ENCODE assay signal across 17 cellular contexts in genomic region chr21:38439957-38440356, GRCh38. TPM values are rescaled to one million over a fixed set of nuclear protein-coding genes. Genes with fewer than 3 reads are reported as not detected.
DNase-seq lines count a peak whose midpoint lies in the region; ATAC-seq and TF ChIP-seq lines count a peak whose summit lies in the region.
"Had no signal": no experiment of that assay in that cellular context is flagged by ENCODE, and none has a peak within 500 bp of the region (broad histone marks: within the 10 kb centered on the region; RNA-seq: fewer than 3 reads in every experiment).

No MANE protein-coding gene starts in this region.

- no peak overlapping the region for H3K27ac ChIP-seq in lower lobe of right lung
- H3K27ac ChIP-seq: dorsolateral prefrontal cortex, prostate gland had no signal

- no peak overlapping the region for H3K4me3 ChIP-seq in NT2/D1 (ENCODE audit: insufficient read length, low read depth)
- H3K4me3 ChIP-seq in lower lobe of right lung, result no peak overlapping the region
- H3K4me3 ChIP-seq: dorsolateral prefrontal cortex, prostate gland had no signal

- ATAC-seq in lower lobe of right lung (peak; percentile 53 to 65), GM21737 (IDR thresholded peaks at IDR 0.05; ENCODE audit: unreplicated experiment) (no peak), GM18505 (IDR thresholded peaks at IDR 0.05; ENCODE audit: unreplicated experiment) (no peak)
- ATAC-seq: activated CD4-positive, alpha-beta T cell treated with anti-CD3 and anti-CD28 coated beads for 36 hours had no signal

- peak; percentile 75 to 84 for DNase-seq in AML-193 (lab: John Stamatoyannopoulos, UW)
- peak; percentile 32 for DNase-seq in M059J (ENCODE audit: low read depth)
- DNase-seq in NT2/D1 (ENCODE audit: low read depth, low spot score), result no peak
- no peak for DNase-seq in lower lobe of right lung
- DNase-seq in NCI-H748 (lab: John Stamatoyannopoulos, UW; ENCODE audit: unreplicated experiment), result no peak
- no peak for DNase-seq in RKO (ENCODE audit: low spot score)
- DNase-seq: activated CD4-positive, alpha-beta T cell treated with anti-CD3 and anti-CD28 coated beads for 36 hours; activated naive CD4-positive, alpha-beta T cell treated with anti-CD3 and anti-CD28 coated beads for 36 hours; Calu3; dorsolateral prefrontal cortex; hippocampal formation; MM.1S; NCI-H446; T-helper 2 cell had no signal

- intact Hi-C loops in lower lobe of right lung (cut with DNase I), result no loop called here

- H3K4me1 ChIP-seq in NT2/D1 (ENCODE audit: insufficient read depth, insufficient read length), result peaks cover 14% of the 10 kb centered on the region
- H3K4me1 ChIP-seq in lower lobe of right lung, result peaks cover 48% of the 10 kb centered on the region
- H3K4me1 ChIP-seq: prostate gland had no signal

- TF ChIP-seq CTCF in lower lobe of right lung (IDR thresholded peaks at IDR 0.05), result no peak

- peak overlapping the region; percentile 6 for H3K9ac ChIP-seq in NT2/D1 (ENCODE audit: insufficient read length, low read depth)

- H3K27me3 ChIP-seq in NT2/D1 (ENCODE audit: insufficient read depth, insufficient read length) (no peaks in the 10 kb centered on the region), lower lobe of right lung (ENCODE audit: low read depth) (no peaks in the 10 kb centered on the region)

- no peak for TF ChIP-seq POLR2A in GM18505 (IDR thresholded peaks at IDR 0.05; ENCODE audit: borderline replicate concordance, extremely low read depth, insufficient read depth, insufficient read length)

- H3K9me3 ChIP-seq in NT2/D1 (ENCODE audit: insufficient read depth, low read length) (no peaks in the 10 kb centered on the region), lower lobe of right lung (no peaks in the 10 kb centered on the region)
- H3K9me3 ChIP-seq: prostate gland had no signal

- H3K36me3 ChIP-seq in NT2/D1 (ENCODE audit: insufficient read depth, insufficient read length, low read length) (no peaks in the 10 kb centered on the region), lower lobe of right lung (no peaks in the 10 kb centered on the region)
- H3K36me3 ChIP-seq: prostate gland had no signal

RNA-seq across cellular contexts. Expression of gene ERG, which starts 58.3 kb away (rescaled TPM):
- total RNA-seq in M059J (2014; rRNA removed; shearing (Covaris generic)), result 0.10 TPM in 1 of 2 replicates, not detected in the other
- total RNA-seq in lower lobe of right lung, result 38.0 TPM
- total RNA-seq: activated naive CD4-positive, alpha-beta T cell treated with anti-CD3 and anti-CD28 coated beads for 36 hours; Calu3 had no signal

Comparison
In these comparisons a context has a peak if more than half of its experiments do, and no peak if none do; other contexts are left out.
1. DNase-seq: peak in AML-193 (2 of 2) and M059J (single experiment); none in NT2/D1 (single experiment), lower lobe of right lung (single experiment), NCI-H748 (single experiment) and RKO (single experiment).
2. ATAC-seq: peak in lower lobe of right lung (2 of 2); none in GM21737 (single experiment) and GM18505 (single experiment).
3. RNA of gene ERG, which starts 58.3 kb away (total RNA-seq): 38.0 TPM in lower lobe of right lung (single experiment); 0.10 TPM in M059J; every median in the first group is over 10 times any median in the second.